1 cellular context compared by ENCODE assay signal in genomic region chr17:78831688-78832540, GRCh38.
TF ChIP-seq lines count a peak whose summit lies in the region.

No MANE protein-coding gene starts in this region.

TF ChIP-seq in HepG2, 621 proteins besides CTCF, POLR2A, EP300 and RAD21 (continued from another document and continues in another):
- TF ChIP-seq ZNF205 (CRISPR knock-in tag; IDR thresholded peaks at IDR 0.05) (peak; percentile 85; the same call in 1 of the 2 replicates), ZBTB7B (CRISPR knock-in tag; IDR thresholded peaks at IDR 0.05) (peak; percentile 90), CENPX (CRISPR knock-in tag; IDR thresholded peaks at IDR 0.05) (no peak), RBM39 (IDR thresholded peaks at IDR 0.05; ENCODE audit: low read depth, low read length, poor library complexity, severe bottlenecking) (no peak), DDIT3 (CRISPR knock-in tag; IDR thresholded peaks at IDR 0.05) (no peak), SMAD9 (CRISPR knock-in tag; IDR thresholded peaks at IDR 0.05) (no peak), USF2 (IDR thresholded peaks at IDR 0.05; ENCODE audit: low read depth, low read length) (no peak), USF2 (CRISPR knock-in tag; IDR thresholded peaks at IDR 0.05; ENCODE audit: borderline replicate concordance) (peak; percentile 61; the same call in 1 of the 2 replicates), ZNF781 (CRISPR knock-in tag; IDR thresholded peaks at IDR 0.05; ENCODE audit: borderline replicate concordance, not compliant biosample characterization) (peak; percentile 27), ZBTB25 (CRISPR knock-in tag; IDR thresholded peaks at IDR 0.05) (peak; percentile 47; the same call in 1 of the 2 replicates), FOXP4 (CRISPR knock-in tag; IDR thresholded peaks at IDR 0.05) (peak; percentile 77), GMEB1 (CRISPR knock-in tag; IDR thresholded peaks at IDR 0.05; ENCODE audit: borderline replicate concordance) (peak; percentile 72; the same call in 1 of the 2 replicates), ZNF234 (CRISPR knock-in tag; conservative IDR thresholded peaks at IDR 0.05) (no peak), KLF11 (CRISPR knock-in tag; IDR thresholded peaks at IDR 0.05) (0 out of 2 replicates have a peak, but pooled peaks have one; percentile 41), IKZF5 (CRISPR knock-in tag; IDR thresholded peaks at IDR 0.05) (peak; percentile 47; the same call in 1 of the 2 replicates), CCDC6 (CRISPR knock-in tag; IDR thresholded peaks at IDR 0.05) (no peak), NR2C2 (CRISPR knock-in tag; IDR thresholded peaks at IDR 0.05; ENCODE audit: borderline replicate concordance) (0 out of 2 replicates have a peak, but pooled peaks have one; percentile 18), MEF2D (CRISPR knock-in tag; IDR thresholded peaks at IDR 0.05) (peak; percentile 73; the same call in 1 of the 2 replicates), HINFP (CRISPR knock-in tag; IDR thresholded peaks at IDR 0.05; ENCODE audit: low read depth) (peak; percentile 74; the same call in 1 of the 2 replicates), CREB1 (IDR thresholded peaks at IDR 0.05) (no peak), CREB1 (CRISPR knock-in tag; IDR thresholded peaks at IDR 0.05) (no peak), REST (IDR thresholded peaks at IDR 0.05; ENCODE audit: borderline replicate concordance in 1 of 2, low read depth in 1 of 2, low read length in 2 of 2) (no peak), BORCS8-MEF2B (CRISPR knock-in tag; IDR thresholded peaks at IDR 0.05) (peak; percentile 86), ZNF800 (CRISPR knock-in tag; IDR thresholded peaks at IDR 0.05) (peak; percentile 60; the same call in 1 of the 2 replicates), E2F5 (CRISPR knock-in tag; conservative IDR thresholded peaks at IDR 0.05) (no peak), SMAD3 (CRISPR knock-in tag; IDR thresholded peaks at IDR 0.05) (0 out of 2 replicates have a peak, but pooled peaks have one; percentile 47), SIX4 (CRISPR knock-in tag; IDR thresholded peaks at IDR 0.05) (peak; percentile 45; the same call in 1 of the 2 replicates), ARNT2 (CRISPR knock-in tag; IDR thresholded peaks at IDR 0.05; ENCODE audit: low read depth) (peak; percentile 66; the same call in 1 of the 2 replicates), PRDM10 (CRISPR knock-in tag; IDR thresholded peaks at IDR 0.05; ENCODE audit: low read depth) (no peak), ZNF883 (CRISPR knock-in tag; IDR thresholded peaks at IDR 0.05; ENCODE audit: not compliant biosample characterization) (peak; percentile 87), ZNF230 (CRISPR knock-in tag; IDR thresholded peaks at IDR 0.05) (peak; percentile 81; the same call in 1 of the 2 replicates), ZSCAN31 (CRISPR knock-in tag; IDR thresholded peaks at IDR 0.05; ENCODE audit: low read depth) (0 out of 2 replicates have a peak, but pooled peaks have one; percentile 16), SIN3A (IDR thresholded peaks at IDR 0.05; ENCODE audit: borderline replicate concordance, low read depth, low read length) (peak; percentile 52; the same call in 1 of the 2 replicates), RFXAP (CRISPR knock-in tag; IDR thresholded peaks at IDR 0.05; ENCODE audit: borderline replicate concordance) (0 out of 2 replicates have a peak, but pooled peaks have one; percentile 27), GABPB1 (CRISPR knock-in tag; IDR thresholded peaks at IDR 0.05) (0 out of 2 replicates have a peak, but pooled peaks have one; percentile 19), ZNF251 (CRISPR knock-in tag; IDR thresholded peaks at IDR 0.05) (no peak), TEAD3 (CRISPR knock-in tag; optimal IDR thresholded peaks at IDR 0.05; ENCODE audit: borderline replicate concordance) (peak; percentile 80)
